Comparison of ENCODE assay signal across 8 cellular contexts in genomic region chr12:111842556-111843396, GRCh38. TPM values are rescaled to one million over a fixed set of nuclear protein-coding genes. Genes with fewer than 3 reads are reported as not detected.
DNase-seq lines count a peak whose midpoint lies in the region; TF ChIP-seq lines count a peak whose summit lies in the region.

No MANE protein-coding gene starts in this region.

- WGBS in H9 (ENCODE audit: extremely low coverage, insufficient read length, low lambda C conversion rate) = no CpG with 5 or more reads among the region's 44 CpGs
- WGBS in smooth muscle cell (ENCODE audit: low lambda C conversion rate) = 5% methylated on average over 44 of the region's 44 CpGs

- H2BK120ac ChIP-seq in H9 (ENCODE audit: low read depth, low read length, poor library complexity, severe bottlenecking) = no peak overlapping the region

- peak overlapping the region; percentile 68 for H4K91ac ChIP-seq in H9 (ENCODE audit: insufficient read length, low read depth, low read length)

- H3K23ac ChIP-seq in H9 (ENCODE audit: insufficient read length, low read depth, low read length) = no peak overlapping the region

- peak overlapping the region; percentile 25 for H4K5ac ChIP-seq in H9 (ENCODE audit: insufficient read length, low read depth, low read length)

- no peak overlapping the region for H4K8ac ChIP-seq in H9 (replicated peaks; ENCODE audit: insufficient read length, low read depth, low read length)

- H4K20me1 ChIP-seq in H9 (ENCODE audit: control insufficient read depth, insufficient read depth, insufficient read length) = no peaks in the 10 kb centered on the region
- H4K20me1 ChIP-seq in smooth muscle cell (ENCODE audit: low read depth) = peaks cover 10% of the 10 kb centered on the region

- peak overlapping the region; percentile 81 for H3K18ac ChIP-seq in H9 (ENCODE audit: insufficient read length, low read depth, low read length)

- H2AFZ ChIP-seq in H9 (ENCODE audit: low read length) (no peak overlapping the region), smooth muscle cell (ENCODE audit: low read depth) (peak overlapping the region; percentile 93)

- H2BK12ac ChIP-seq in H9 (ENCODE audit: insufficient read length, low read depth, low read length) = no peak overlapping the region

- H3K27ac ChIP-seq in H9 (ENCODE audit: insufficient read length, low read depth, low read length) = no peak overlapping the region
- H3K27ac ChIP-seq in smooth muscle cell (ENCODE audit: low read depth) = peak overlapping the region; percentile 94

- H3K4me2 ChIP-seq in H9 (ENCODE audit: insufficient read depth, insufficient read length, low read length) = peak overlapping the region; percentile 99
- peak overlapping the region; percentile 99 for H3K4me2 ChIP-seq in smooth muscle cell

- H3K9ac ChIP-seq in H9 (ENCODE audit: extremely low read depth, insufficient read length, low read length) = peak overlapping the region; percentile 98
- H3K9ac ChIP-seq in adipocyte (ENCODE audit: low read length) = peak overlapping the region; percentile 92
- H3K9ac ChIP-seq in smooth muscle cell (ENCODE audit: low read depth) = peak overlapping the region; percentile 99

- DNase-seq in GM03348 (ENCODE audit: low spot score) = peak; percentile 23
- DNase-seq in H9 = no peak
- DNase-seq in NAMALWA (ENCODE audit: low spot score) = peak; percentile 47
- DNase-seq in adipocyte (ENCODE audit: low read depth) = peak; percentile 51
- no peak for DNase-seq in smooth muscle cell (lab: John Stamatoyannopoulos, UW; ENCODE audit: unreplicated experiment)
- no peak for DNase-seq in NCI-H1105 treated with DMSO at 0.1 percent for 48 hours (lab: John Stamatoyannopoulos, UW)
- no peak for DNase-seq in GF-D8 (lab: John Stamatoyannopoulos, UW)

- H2BK20ac ChIP-seq in H9 (ENCODE audit: low read depth, low read length, poor library complexity, severe bottlenecking) = no peak overlapping the region

- no peaks in the 10 kb centered on the region; a peak in 2 of 5 replicates for H3K9me3 Mint-ChIP-seq in H9

- H3K36me3 ChIP-seq in adipocyte (ENCODE audit: control insufficient read depth, insufficient read depth, low read length, severe bottlenecking) (peaks cover 5% of the 10 kb centered on the region), smooth muscle cell (ENCODE audit: low read depth) (no peaks in the 10 kb centered on the region)

- H3K27me3 ChIP-seq in H9 (ENCODE audit: insufficient read depth, low read length) (no peaks in the 10 kb centered on the region), adipocyte (replicated peaks; ENCODE audit: control insufficient read depth, insufficient read depth, low read length) (no peaks in the 10 kb centered on the region), smooth muscle cell (ENCODE audit: low read depth) (no peaks in the 10 kb centered on the region)

- H3K9me3 ChIP-seq in H9 (ENCODE audit: control insufficient read depth, low read depth, low read length) (no peaks in the 10 kb centered on the region), adipocyte (ENCODE audit: control insufficient read depth, low read length) (no peaks in the 10 kb centered on the region), smooth muscle cell (replicated peaks; ENCODE audit: low read depth) (no peaks in the 10 kb centered on the region)

- H3K36me3 Mint-ChIP-seq in H9 (ENCODE audit: insufficient read depth in 1 of 3, low read depth in 3 of 3) = peaks cover 27 to 47% (median 40%) of the 10 kb centered on the region in 3 experiments; a peak in 6 of 7 replicates

- H3K27me3 Mint-ChIP-seq in H9 (ENCODE audit: low read depth) = no peaks in the 10 kb centered on the region

- no peak overlapping the region for H3K56ac ChIP-seq in H9 (ENCODE audit: insufficient read length, low read depth, low read length)

- H3K4me1 Mint-ChIP-seq in H9 = peaks cover 20 to 26% of the 10 kb centered on the region in 2 experiments

- no peaks in the 10 kb centered on the region; the same call in 1 of the 2 replicates for H3K4me1 ChIP-seq in H9 (ENCODE audit: insufficient read depth, low read length)
- H3K4me1 ChIP-seq in adipocyte (ENCODE audit: control insufficient read depth, insufficient read depth, low read length) = peaks cover 22% of the 10 kb centered on the region
- H3K4me1 ChIP-seq in smooth muscle cell (ENCODE audit: low read depth) = peaks cover 18% of the 10 kb centered on the region

- H3K4ac ChIP-seq in H9 (ENCODE audit: low read depth, low read length) = no peak overlapping the region; the same call in 1 of the 2 replicates

- H3K14ac ChIP-seq in H9 (ENCODE audit: insufficient read depth, low read length) = peak overlapping the region; percentile 100

- H3K79me2 ChIP-seq in H9 (ENCODE audit: insufficient read depth, low read length) = peaks cover 44% of the 10 kb centered on the region
- H3K79me2 ChIP-seq in smooth muscle cell (ENCODE audit: low read depth) = peaks cover 74% of the 10 kb centered on the region

- no peak overlapping the region for H2BK15ac ChIP-seq in H9 (ENCODE audit: low read depth, low read length)

- peak overlapping the region; percentile 91 for H3K4me3 ChIP-seq in adipocyte (ENCODE audit: low read length)
- peak overlapping the region; percentile 86 for H3K4me3 ChIP-seq in iPS-11a (ENCODE audit: low read depth, low read length)
- peak overlapping the region; percentile 76 for H3K4me3 ChIP-seq in smooth muscle cell

- H3K23me2 ChIP-seq in H9 (ENCODE audit: insufficient read length, low read depth, low read length, poor library complexity, severe bottlenecking) = peaks cover 5% of the 10 kb centered on the region

- no peak overlapping the region for H2BK5ac ChIP-seq in H9 (ENCODE audit: insufficient read length, low read length)

- TF ChIP-seq CTCF in H9 (conservative IDR thresholded peaks at IDR 0.05) (no peak), smooth muscle cell (IDR thresholded peaks at IDR 0.05; ENCODE audit: borderline replicate concordance, insufficient read depth, poor library complexity, severe bottlenecking) (no peak)

- H3K4me3 Mint-ChIP-seq in H9 = peak overlapping the region; percentile 92 to 98

- peaks cover 5% of the 10 kb centered on the region for H3F3A ChIP-seq in smooth muscle cell (ENCODE audit: low read depth)

- no peak overlapping the region for H2AK5ac ChIP-seq in H9 (ENCODE audit: insufficient read length, low read length)

- H3K27ac Mint-ChIP-seq in H9 = peak overlapping the region; percentile 89 to 99 (median 98)

- no peak overlapping the region for H3T11ph ChIP-seq in H9 (ENCODE audit: low read length)

- peaks cover 14% of the 10 kb centered on the region for H3K79me1 ChIP-seq in H9 (ENCODE audit: insufficient read depth, low read depth, low read length, poor library complexity, severe bottlenecking)

RNA-seq across cellular contexts. Expression of gene MAPKAPK5, which starts 0.7 kb away (rescaled TPM):
- total RNA-seq in H9 (2021) = 80.7 and 85.7 TPM in 2 replicates
- total RNA-seq in smooth muscle cell = 29.8 and 32.6 TPM in 2 replicates
- polyA plus RNA-seq in smooth muscle cell = 45.6 and 46.1 TPM in 2 replicates

Comparison
In these comparisons a context has a peak if more than half of its experiments do, and no peak if none do; other contexts are left out.
1. DNase-seq: peak in GM03348 (single experiment), NAMALWA (single experiment) and adipocyte (single experiment); none in H9 (single experiment), smooth muscle cell (single experiment), NCI-H1105 treated with DMSO at 0.1 percent for 48 hours (single experiment) and GF-D8 (single experiment).
2. Peak in every context shown above with its lines, with median percentiles within 50 percentile points of each other: H3K9ac ChIP-seq and H3K4me3 ChIP-seq.